Comparison of ENCODE assay signal across 8 cellular contexts in genomic region chr2:39492095-39492590, GRCh38. TPM values are rescaled to one million over a fixed set of nuclear protein-coding genes. Genes with fewer than 3 reads are reported as not detected.
DNase-seq lines count a peak whose midpoint lies in the region; ATAC-seq and TF ChIP-seq lines count a peak whose summit lies in the region.

No MANE protein-coding gene starts in this region.

- WGBS in liver, result 40% methylated on average over 3 of the region's 3 CpGs

- no peak for TF ChIP-seq CTCF in liver (IDR thresholded peaks at IDR 0.05; ENCODE audit: low read depth, low read length, missing input control)

- DNase-seq in activated T-cell treated with anti-CD3 and anti-CD28 coated beads, Interleukin-2, amount 50 U/mL, for 24 hours, result no peak
- no peak for DNase-seq in activated T-cell treated with anti-CD3 and anti-CD28 coated beads, Interleukin-2, amount 50 U/mL, for 48 hours
- DNase-seq in HCEC 1CT (peak; percentile 99), MG63 (peak; percentile 17), mucosa of gallbladder (ENCODE audit: low spot score) (no peak), hypothalamus (lab: John Stamatoyannopoulos, UW) (no peak)
- DNase-seq in activated naive CD8-positive, alpha-beta T cell treated with anti-CD3 and anti-CD28 coated beads, Interleukin-2, amount 50 U/mL, for 24 hours, result peak; percentile 11

- H3K36me3 ChIP-seq in MG63 (no peaks in the 10 kb centered on the region), liver (ENCODE audit: control insufficient read depth in 4 of 4, insufficient read depth in 3 of 4, low read depth in 1 of 4, low read length in 3 of 4) (no peaks in the 10 kb centered on the region)

- H3K9me3 Mint-ChIP-seq in activated T-cell treated with anti-CD3 and anti-CD28 coated beads, Interleukin-2, amount 50 U/mL, for 24 hours, result no peaks in the 10 kb centered on the region
- H3K9me3 Mint-ChIP-seq in activated naive CD8-positive, alpha-beta T cell treated with anti-CD3 and anti-CD28 coated beads, Interleukin-2, amount 50 U/mL, for 24 hours, result no peaks in the 10 kb centered on the region

- no peaks in the 10 kb centered on the region for H3K36me3 Mint-ChIP-seq in activated T-cell treated with anti-CD3 and anti-CD28 coated beads, Interleukin-2, amount 50 U/mL, for 24 hours (ENCODE audit: low read depth)
- peaks cover 4% of the 10 kb centered on the region for H3K36me3 Mint-ChIP-seq in activated naive CD8-positive, alpha-beta T cell treated with anti-CD3 and anti-CD28 coated beads, Interleukin-2, amount 50 U/mL, for 24 hours (ENCODE audit: low read depth)

- H3K9me3 ChIP-seq in MG63 (no peaks in the 10 kb centered on the region), liver (ENCODE audit: control insufficient read depth in 4 of 4, low read length in 3 of 4) (no peaks in the 10 kb centered on the region)

- H3K4me3 Mint-ChIP-seq in activated T-cell treated with anti-CD3 and anti-CD28 coated beads, Interleukin-2, amount 50 U/mL, for 24 hours, result peak overlapping the region; percentile 54
- H3K4me3 Mint-ChIP-seq in activated naive CD8-positive, alpha-beta T cell treated with anti-CD3 and anti-CD28 coated beads, Interleukin-2, amount 50 U/mL, for 24 hours, result peak overlapping the region; percentile 47

- peak overlapping the region; percentile 82 for H3K27ac Mint-ChIP-seq in activated T-cell treated with anti-CD3 and anti-CD28 coated beads, Interleukin-2, amount 50 U/mL, for 24 hours
- H3K27ac Mint-ChIP-seq in activated naive CD8-positive, alpha-beta T cell treated with anti-CD3 and anti-CD28 coated beads, Interleukin-2, amount 50 U/mL, for 24 hours, result peak overlapping the region; percentile 84

- peak in 1 of 2 donors; percentile 40 for TF ChIP-seq RAD21 in liver (IDR thresholded peaks at IDR 0.05)

- peak; percentile 96 for ATAC-seq in activated naive CD8-positive, alpha-beta T cell treated with anti-CD3 and anti-CD28 coated beads, Interleukin-2, amount 50 U/mL, for 24 hours

- peaks cover 5% of the 10 kb centered on the region for H3K27me3 Mint-ChIP-seq in activated T-cell treated with anti-CD3 and anti-CD28 coated beads, Interleukin-2, amount 50 U/mL, for 24 hours
- peaks cover 4% of the 10 kb centered on the region for H3K27me3 Mint-ChIP-seq in activated naive CD8-positive, alpha-beta T cell treated with anti-CD3 and anti-CD28 coated beads, Interleukin-2, amount 50 U/mL, for 24 hours

- no peaks in the 10 kb centered on the region for H3K4me1 ChIP-seq in liver (ENCODE audit: control insufficient read depth in 4 of 4, insufficient read depth in 4 of 4, low read length in 3 of 4)

- H3K27me3 ChIP-seq in MG63, result no peaks in the 10 kb centered on the region
- no peaks in the 10 kb centered on the region for H3K27me3 ChIP-seq in liver (ENCODE audit: control insufficient read depth in 4 of 4, insufficient read depth in 4 of 4, low read length in 3 of 4)

- H3K4me3 ChIP-seq in MG63 (no peak overlapping the region), liver (ENCODE audit: low read depth in 1 of 3, low read length in 3 of 3) (no peak overlapping the region)

- H3K4me1 Mint-ChIP-seq in activated T-cell treated with anti-CD3 and anti-CD28 coated beads, Interleukin-2, amount 50 U/mL, for 24 hours (ENCODE audit: low read depth), result peaks cover 49% of the 10 kb centered on the region
- peaks cover 50% of the 10 kb centered on the region for H3K4me1 Mint-ChIP-seq in activated naive CD8-positive, alpha-beta T cell treated with anti-CD3 and anti-CD28 coated beads, Interleukin-2, amount 50 U/mL, for 24 hours

- H3K27ac ChIP-seq in liver (ENCODE audit: low read depth in 1 of 2, low read length in 2 of 2), result peak overlapping the region; percentile 40 to 45

- H3K9ac ChIP-seq in liver (ENCODE audit: low read depth in 1 of 2, low read length in 2 of 2), result no peak overlapping the region

TF ChIP-seq in liver, 16 proteins besides CTCF, POLR2A, EP300 and RAD21:
- TF ChIP-seq REST (IDR thresholded peaks at IDR 0.05) (no peak), MAX (IDR thresholded peaks at IDR 0.05) (peak; percentile 47), GABPA (IDR thresholded peaks at IDR 0.05 in 1 of 2, conservative IDR thresholded peaks at IDR 0.05 in 1 of 2) (no peak), HNF4A (conservative IDR thresholded peaks at IDR 0.05) (peak; percentile 34 to 69), NR2F2 (IDR thresholded peaks at IDR 0.05) (no peak), FOXA2 (IDR thresholded peaks at IDR 0.05) (peak; percentile 50), FOXA1 (IDR thresholded peaks at IDR 0.05) (no peak), SP1 (IDR thresholded peaks at IDR 0.05) (no peak), HNF4G (IDR thresholded peaks at IDR 0.05) (no peak), ATF3 (IDR thresholded peaks at IDR 0.05) (peak; percentile 0), TAF1 (conservative IDR thresholded peaks at IDR 0.05) (no peak), RXRA (IDR thresholded peaks at IDR 0.05) (peak; percentile 15 to 73), JUND (IDR thresholded peaks at IDR 0.05) (peak; percentile 20 to 80), EGR1 (IDR thresholded peaks at IDR 0.05; ENCODE audit: low read depth in 2 of 2) (peak in 1 of 2 donors; percentile 61), YY1 (IDR thresholded peaks at IDR 0.05) (peak; percentile 91)
- TF ChIP-seq, protein P1, sequence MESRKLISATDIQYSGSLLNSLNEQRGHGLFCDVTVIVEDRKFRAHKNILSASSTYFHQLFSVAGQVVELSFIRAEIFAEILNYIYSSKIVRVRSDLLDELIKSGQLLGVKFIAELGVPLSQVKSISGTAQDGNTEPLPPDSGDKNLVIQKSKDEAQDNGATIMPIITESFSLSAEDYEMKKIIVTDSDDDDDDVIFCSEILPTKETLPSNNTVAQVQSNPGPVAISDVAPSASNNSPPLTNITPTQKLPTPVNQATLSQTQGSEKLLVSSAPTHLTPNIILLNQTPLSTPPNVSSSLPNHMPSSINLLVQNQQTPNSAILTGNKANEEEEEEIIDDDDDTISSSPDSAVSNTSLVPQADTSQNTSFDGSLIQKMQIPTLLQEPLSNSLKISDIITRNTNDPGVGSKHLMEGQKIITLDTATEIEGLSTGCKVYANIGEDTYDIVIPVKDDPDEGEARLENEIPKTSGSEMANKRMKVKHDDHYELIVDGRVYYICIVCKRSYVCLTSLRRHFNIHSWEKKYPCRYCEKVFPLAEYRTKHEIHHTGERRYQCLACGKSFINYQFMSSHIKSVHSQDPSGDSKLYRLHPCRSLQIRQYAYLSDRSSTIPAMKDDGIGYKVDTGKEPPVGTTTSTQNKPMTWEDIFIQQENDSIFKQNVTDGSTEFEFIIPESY (IDR thresholded peaks at IDR 0.05), result peak; percentile 42

RNA-seq across cellular contexts. Expression of gene MAP4K3, which starts 55.1 kb away (rescaled TPM):
- total RNA-seq in MG63 (2014; rRNA removed; shearing (Covaris generic); ENCODE audit: low replicate concordance), result 8.7 and 15.6 TPM in 2 replicates
- total RNA-seq in liver (10 to 100 TPM; 14.5 to 23.8 TPM), mucosa of gallbladder (69.2 TPM)
- polyA plus RNA-seq in liver, result 1 to 10 TPM; 6.2 to 7.3 TPM

Comparison
In these comparisons a context has a peak if more than half of its experiments do, and no peak if none do; other contexts are left out.
1. DNase-seq: peak in HCEC 1CT (single experiment), MG63 (single experiment) and activated naive CD8-positive, alpha-beta T cell treated with anti-CD3 and anti-CD28 coated beads, Interleukin-2, amount 50 U/mL, for 24 hours (single experiment); none in activated T-cell treated with anti-CD3 and anti-CD28 coated beads, Interleukin-2, amount 50 U/mL, for 24 hours (single experiment), activated T-cell treated with anti-CD3 and anti-CD28 coated beads, Interleukin-2, amount 50 U/mL, for 48 hours (0 of 2), mucosa of gallbladder (single experiment) and hypothalamus (0 of 51).